ENCODE assay signal across 18 cellular contexts in genomic region chr9:82513242-82513750, GRCh38.
DNase-seq lines count a peak whose midpoint lies in the region; ATAC-seq and TF ChIP-seq lines count a peak whose summit lies in the region.
"Had no signal": no experiment of that assay in that cellular context is flagged by ENCODE, and none has a peak within 500 bp of the region (broad histone marks: within the 10 kb centered on the region; RNA-seq: fewer than 3 reads in every experiment).

No MANE protein-coding gene starts in this region.

- H3K27ac ChIP-seq in vagina (peak overlapping the region; percentile 26), tibial artery (peak overlapping the region in 1 of 2 donors; percentile 1)
- H3K27ac ChIP-seq: psoas muscle had no signal

- H3K4me1 ChIP-seq in vagina: peaks cover 21% of the 10 kb centered on the region
- peaks cover 0 to 24% (median 8%) of the 10 kb centered on the region in 4 donors for H3K4me1 ChIP-seq in tibial artery
- H3K4me1 ChIP-seq: Peyer's patch, psoas muscle had no signal

- TF ChIP-seq CTCF in cardiac fibroblast (IDR thresholded peaks at IDR 0.05; ENCODE audit: low read depth, low read length) (no peak), vagina (IDR thresholded peaks at IDR 0.05) (no peak), tibial artery (IDR thresholded peaks at IDR 0.05) (no peak)

- DNase-seq in M059J (ENCODE audit: low read depth) (peak; percentile 37), cardiac fibroblast (ENCODE audit: low read depth in 2 of 2) (peak; percentile 16 to 47), hepatic stellate cell (ENCODE audit: low spot score) (peak; percentile 8), vagina (ENCODE audit: extremely low spot score in 2 of 2) (no peak), tibial artery (no peak)
- no peak for DNase-seq in stimulated activated CD4-positive, alpha-beta T cell treated with anti-CD3 and anti-CD28 coated beads, Interleukin-2, amount 100 ng/mL, for 24 hours
- DNase-seq: activated CD4-positive, alpha-beta memory T cell treated with anti-CD3 and anti-CD28 coated beads for 36 hours; activated naive CD8-positive, alpha-beta T cell treated with anti-CD3 and anti-CD28 coated beads for 36 hours; activated T-cell treated with anti-CD3 and anti-CD28 coated beads, Interleukin-2, amount 50 U/mL, for 72 hours; CD8-positive, alpha-beta T cell; H7; hypothalamus; NCI-H2107; NCI-H748 treated with DMSO at 0.1 percent for 48 hours; Peyer's patch; psoas muscle; substantia nigra had no signal

- intact Hi-C loops in vagina (cut with DNase I) (loop anchor here (10.0 kb wide), 1 partner anchor 958 kb away; no protein-coding TSS in a partner anchor), tibial artery (cut with DNase I; ENCODE audit: low total_unique reads) (no loop called here)

- no peaks in the 10 kb centered on the region for H3K9me3 ChIP-seq in vagina
- no peaks in the 10 kb centered on the region for H3K9me3 ChIP-seq in tibial artery
- H3K9me3 ChIP-seq: Peyer's patch, psoas muscle had no signal

- no peak for TF ChIP-seq POLR2A in vagina (IDR thresholded peaks at IDR 0.05)

- no peak for ATAC-seq in GM18870 (IDR thresholded peaks at IDR 0.05; ENCODE audit: unreplicated experiment)
- ATAC-seq: activated T-cell treated with anti-CD3 and anti-CD28 coated beads, Interleukin-2, amount 50 U/mL, for 72 hours; CD8-positive, alpha-beta T cell had no signal

- H3K36me3 ChIP-seq in vagina: no peaks in the 10 kb centered on the region
- H3K36me3 ChIP-seq in tibial artery: no peaks in the 10 kb centered on the region
- H3K36me3 ChIP-seq: Peyer's patch had no signal

- H3K27me3 ChIP-seq in vagina: no peaks in the 10 kb centered on the region
- H3K27me3 ChIP-seq in tibial artery: no peaks in the 10 kb centered on the region
- H3K27me3 ChIP-seq: Peyer's patch had no signal

- H3K4me3 ChIP-seq in cardiac fibroblast (replicated peaks in 1 of 2; ENCODE audit: low read depth in 2 of 2, low read length in 2 of 2) (no peak overlapping the region), vagina (no peak overlapping the region), tibial artery (no peak overlapping the region)
- H3K4me3 ChIP-seq: Peyer's patch, psoas muscle had no signal

Comparison
In these comparisons a context has a peak if more than half of its experiments do, and no peak if none do; other contexts are left out.
1. DNase-seq: peak in M059J (single experiment), cardiac fibroblast (2 of 2) and hepatic stellate cell (single experiment); none in vagina (0 of 2), stimulated activated CD4-positive, alpha-beta T cell treated with anti-CD3 and anti-CD28 coated beads, Interleukin-2, amount 100 ng/mL, for 24 hours (0 of 2) and tibial artery (0 of 2).